9 cellular contexts compared by ENCODE assay signal in the genomic region with DNA sequence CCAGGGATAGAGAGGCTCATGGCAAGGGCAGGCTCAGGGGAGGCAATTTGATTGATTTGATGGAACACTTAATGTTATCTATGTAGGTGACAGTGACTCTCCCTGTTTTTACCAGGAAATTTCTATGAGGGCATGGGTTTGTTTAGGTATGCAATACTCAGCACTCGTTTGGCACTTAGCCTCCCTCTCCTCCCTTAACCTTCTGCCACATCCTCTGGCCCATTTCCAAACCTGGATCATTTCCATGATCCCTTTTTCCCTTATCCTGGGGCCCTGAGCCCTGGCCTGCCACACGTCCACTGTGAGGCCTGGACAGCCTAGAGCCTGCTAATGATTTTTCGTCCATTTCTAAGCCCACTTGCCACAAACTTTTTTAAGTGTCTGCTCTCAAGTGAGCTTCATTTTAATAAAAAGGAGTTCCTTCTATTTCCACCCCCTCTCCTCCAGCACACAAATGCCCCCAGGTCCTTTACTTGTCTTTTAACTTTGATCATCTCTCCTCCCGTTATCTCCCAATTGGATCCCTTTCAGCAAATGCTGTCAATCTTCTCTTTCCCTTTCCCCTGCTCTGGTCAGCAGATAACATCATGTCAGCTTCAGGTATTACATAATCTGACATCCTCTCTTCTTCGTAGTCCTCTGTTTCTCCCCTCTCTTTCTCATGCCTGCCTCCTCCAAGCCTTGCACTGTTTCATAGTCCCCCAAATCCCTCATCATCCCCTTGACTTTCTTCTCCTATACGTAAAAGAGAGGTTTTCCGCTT. TPM values are rescaled to one million over a fixed set of nuclear protein-coding genes. Genes with fewer than 3 reads are reported as not detected.
DNase-seq lines count a peak whose midpoint lies in the region; ATAC-seq lines count a peak whose summit lies in the region.
"Had no signal": no experiment of that assay in that cellular context is flagged by ENCODE, and none has a peak within 500 bp of the region (broad histone marks: within the 10 kb centered on the region; RNA-seq: fewer than 3 reads in every experiment).

No MANE protein-coding gene starts in this region.

- no peaks in the 10 kb centered on the region for H3K27me3 ChIP-seq in GM23248 (replicated peaks; ENCODE audit: insufficient read depth)

- H3K36me3 Mint-ChIP-seq in T-cell = no peaks in the 10 kb centered on the region
- no peaks in the 10 kb centered on the region for H3K36me3 Mint-ChIP-seq in activated CD4-positive, alpha-beta T cell treated with anti-CD3 and anti-CD28 coated beads, Interleukin-2, amount 10 ng/mL, durations not matched to agents 7 days and 5 days (ENCODE audit: low read depth)

- H3F3A ChIP-seq in GM23248 (ENCODE audit: insufficient read depth) = no peaks in the 10 kb centered on the region

- no peaks in the 10 kb centered on the region for H3K4me1 Mint-ChIP-seq in T-cell
- H3K4me1 Mint-ChIP-seq in activated CD4-positive, alpha-beta T cell treated with anti-CD3 and anti-CD28 coated beads, Interleukin-2, amount 10 ng/mL, durations not matched to agents 7 days and 5 days = no peaks in the 10 kb centered on the region

- H3K27ac Mint-ChIP-seq in T-cell = no peak overlapping the region
- H3K27ac Mint-ChIP-seq in activated CD4-positive, alpha-beta T cell treated with anti-CD3 and anti-CD28 coated beads, Interleukin-2, amount 10 ng/mL, durations not matched to agents 7 days and 5 days = no peak overlapping the region
- H3K27ac Mint-ChIP-seq: dendritic cell treated with granulocyte-macrophage colony-stimulating factor and Interleukin-4, amounts not matched to agents 40 ng/mL and 50 ng/mL, for 4 days had no signal

- WGBS in GM23248 (ENCODE audit: low coverage in 1 of 2, low lambda C conversion rate in 2 of 2, missing lambda C conversion rate in 2 of 2), 2 experiments = 77 to 80% methylated on average over 7 of the region's 7 CpGs

- H3K27ac ChIP-seq in GM23248 = no peak overlapping the region

- no peaks in the 10 kb centered on the region for H3K9me3 ChIP-seq in GM23248 (ENCODE audit: low read depth)

- no peaks in the 10 kb centered on the region for H3K9me3 Mint-ChIP-seq in T-cell
- H3K9me3 Mint-ChIP-seq in activated CD4-positive, alpha-beta T cell treated with anti-CD3 and anti-CD28 coated beads, Interleukin-2, amount 10 ng/mL, durations not matched to agents 7 days and 5 days = no peaks in the 10 kb centered on the region
- H3K9me3 Mint-ChIP-seq: dendritic cell treated with granulocyte-macrophage colony-stimulating factor and Interleukin-4, amounts not matched to agents 40 ng/mL and 50 ng/mL, for 4 days had no signal

- no peak overlapping the region for H3K4me3 ChIP-seq in GM23248

- H3K36me3 ChIP-seq in GM23248 (ENCODE audit: low read depth) = no peaks in the 10 kb centered on the region

- no peaks in the 10 kb centered on the region for H4K20me1 ChIP-seq in GM23248 (ENCODE audit: insufficient read depth)

- no peaks in the 10 kb centered on the region for H3K9me2 ChIP-seq in GM23248 (ENCODE audit: insufficient read depth)

- no peak overlapping the region for H3K4me2 ChIP-seq in GM23248 (ENCODE audit: unreplicated experiment)

- POLR2A ChIA-PET in T-cell (lab: Charles Lee) = interaction anchor here in 1 of 2 donors (1.0 kb wide), 1 partner anchor 38 kb away, joined by 5 read pairs; a partner anchor contains a TSS
- POLR2A ChIA-PET in activated CD4-positive, alpha-beta T cell treated with anti-CD3 and anti-CD28 coated beads, Interleukin-2, amount 10 ng/mL, durations not matched to agents 7 days and 5 days (lab: Charles Lee) = no interaction called here

- H3K4me1 ChIP-seq in GM23248 (ENCODE audit: insufficient read depth) = 0 out of 2 replicates have a peak, but pooled peaks cover 4% of the 10 kb centered on the region

- no peaks in the 10 kb centered on the region for H3K79me2 ChIP-seq in GM23248 (ENCODE audit: insufficient read depth)

- H3K9ac ChIP-seq in GM23248 = no peak overlapping the region

- no peaks in the 10 kb centered on the region for H3K27me3 Mint-ChIP-seq in T-cell
- H3K27me3 Mint-ChIP-seq in activated CD4-positive, alpha-beta T cell treated with anti-CD3 and anti-CD28 coated beads, Interleukin-2, amount 10 ng/mL, durations not matched to agents 7 days and 5 days = no peaks in the 10 kb centered on the region

- DNase-seq in GM23248 (peak; percentile 19), NCI-H82 (lab: John Stamatoyannopoulos, UW) (peak; percentile 85), fibroblast of gingiva (ENCODE audit: low read depth) (peak; percentile 66), renal cortical epithelial cell (ENCODE audit: low read depth) (peak; percentile 67), T-cell (no peak)
- no peak for DNase-seq in activated CD4-positive, alpha-beta T cell treated with anti-CD3 and anti-CD28 coated beads, Interleukin-2, amount 10 ng/mL, durations not matched to agents 7 days and 5 days

- H2AFZ ChIP-seq in GM23248 = no peak overlapping the region

- CTCF ChIA-PET in T-cell (lab: Charles Lee) = interaction anchor here in 1 of 2 donors (0.6 kb wide), 1 partner anchor 278 kb away, joined by 3 read pairs; no protein-coding TSS in a partner anchor
- CTCF ChIA-PET in activated CD4-positive, alpha-beta T cell treated with anti-CD3 and anti-CD28 coated beads, Interleukin-2, amount 10 ng/mL, durations not matched to agents 7 days and 5 days (lab: Charles Lee) = interaction anchor here (1.0 to 1.3 kb wide), 3 partner anchors 12 to 87 kb away, joined by 3 read pairs; no protein-coding TSS in a partner anchor

- ATAC-seq in T-cell (replicated peaks in 1 of 4) = no peak
- ATAC-seq in GM19395 (IDR thresholded peaks at IDR 0.05; ENCODE audit: unreplicated experiment) = no peak
- ATAC-seq in GM19463 (IDR thresholded peaks at IDR 0.05; ENCODE audit: unreplicated experiment) = no peak

- no peak overlapping the region for H3K4me3 Mint-ChIP-seq in T-cell
- no peak overlapping the region for H3K4me3 Mint-ChIP-seq in activated CD4-positive, alpha-beta T cell treated with anti-CD3 and anti-CD28 coated beads, Interleukin-2, amount 10 ng/mL, durations not matched to agents 7 days and 5 days
- H3K4me3 Mint-ChIP-seq: dendritic cell treated with granulocyte-macrophage colony-stimulating factor and Interleukin-4, amounts not matched to agents 40 ng/mL and 50 ng/mL, for 4 days had no signal

- in situ Hi-C loops in GM23248 (cut with MboI) = no loop called here

RNA-seq across cellular contexts. Expression of a gene that starts 37.8 kb away (rescaled TPM):
- total RNA-seq in GM23248 (2014; rRNA removed; shearing (Covaris generic)) = 59.4 and 72.8 TPM in 2 replicates
- polyA plus RNA-seq in GM23248 (2016; fragmentation: Nextera tagmentation; extraction: Ambion mirVana) = 111 and 115 TPM in 2 replicates
- total RNA-seq in renal cortical epithelial cell = 47.8 and 53.8 TPM in 2 replicates
- total RNA-seq in T-cell = 10 to 100 TPM; 16.0 to 85.8 (median 21.9) TPM
- total RNA-seq in activated CD4-positive, alpha-beta T cell treated with anti-CD3 and anti-CD28 coated beads, Interleukin-2, amount 10 ng/mL, durations not matched to agents 7 days and 5 days = 10 to 100 TPM; 14.2 to 16.6 TPM

Comparison
In these comparisons a context has a peak if more than half of its experiments do, and no peak if none do; other contexts are left out.
1. DNase-seq: peak in GM23248 (single experiment), NCI-H82 (single experiment), fibroblast of gingiva (single experiment) and renal cortical epithelial cell (single experiment); none in T-cell (0 of 34) and activated CD4-positive, alpha-beta T cell treated with anti-CD3 and anti-CD28 coated beads, Interleukin-2, amount 10 ng/mL, durations not matched to agents 7 days and 5 days (single experiment).